ENCODE assay signal across 4 cellular contexts in the genomic region with DNA sequence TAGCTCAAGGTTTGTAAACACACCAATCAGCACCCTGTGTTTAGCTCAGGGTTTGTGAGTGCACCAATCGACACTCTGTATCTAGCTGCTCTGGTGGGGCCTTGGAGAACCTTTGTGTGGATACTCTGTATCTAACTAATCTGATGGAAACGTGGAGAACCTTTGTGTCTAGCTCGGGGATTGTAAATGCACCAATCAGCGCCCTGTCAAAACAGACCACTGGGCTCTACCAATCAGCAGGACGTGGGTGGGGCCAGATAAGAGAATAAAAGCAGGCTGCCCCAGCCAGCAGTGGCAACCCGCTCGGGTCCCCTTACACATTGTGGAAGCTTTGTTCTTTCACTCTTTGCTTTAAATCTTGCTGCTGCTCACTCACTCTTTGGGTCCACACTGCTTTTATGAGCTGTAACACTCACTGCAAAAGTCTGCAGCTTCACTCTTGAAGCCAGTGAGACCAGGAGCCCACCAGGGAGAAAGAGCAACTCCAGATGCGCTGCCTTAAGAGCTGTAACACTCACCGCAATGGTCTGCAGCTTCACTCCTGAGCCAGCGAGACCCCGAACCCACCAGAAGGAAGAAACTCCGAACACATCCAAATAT.
DNase-seq lines count a peak whose midpoint lies in the region; ATAC-seq, FAIRE-seq and TF ChIP-seq lines count a peak whose summit lies in the region.
"Not testable (repeated sequence)": the region's sequence is repeated elsewhere in the genome, so short reads cannot be mapped to it uniquely, and the experiment has no call there.

No MANE protein-coding gene starts in this region.

- WGBS in K562 (ENCODE audit: insufficient coverage, low coverage, missing lambda C conversion rate) = 27% methylated on average over 9 of the region's 12 CpGs
- 58% methylated on average over 6 of the region's 12 CpGs for WGBS in HepG2 (ENCODE audit: low lambda C conversion rate)
- no CpG with 5 or more reads among the region's 12 CpGs for whole genome bisulfite sequencing in neuronal stem cell (ENCODE audit: extremely low coverage in 2 of 2, insufficient read length in 2 of 2, insufficient replicate concordance in 1 of 2), 2 donors
- 52 to 56% methylated on average over 10 to 12 of the region's 12 CpGs for WGBS in testis, 2 donors

- H3K79me1 ChIP-seq in neuronal stem cell (ENCODE audit: low read depth, low read length) = not testable (repeated sequence)

- TF ChIP-seq EP300 in K562 (IDR thresholded peaks at IDR 0.05; ENCODE audit: low read length); HepG2 (IDR thresholded peaks at IDR 0.05; ENCODE audit: low read depth in 2 of 2, low read length in 2 of 2); HepG2 (CRISPR knock-in tag; IDR thresholded peaks at IDR 0.05; ENCODE audit: borderline replicate concordance): not testable (repeated sequence)

- H3K9me1 ChIP-seq in K562 (ENCODE audit: control insufficient read depth, insufficient read depth, low read length) = not testable (repeated sequence)

- H3K18ac ChIP-seq in neuronal stem cell (ENCODE audit: low read length) = not testable (repeated sequence)

- not testable (repeated sequence) for H3K4ac ChIP-seq in neuronal stem cell (ENCODE audit: low read length)

- not testable (repeated sequence) for H3K4me1 ChIP-seq in K562 (replicated peaks in 1 of 2; ENCODE audit: control insufficient read depth in 2 of 2, insufficient read depth in 2 of 2, low read length in 2 of 2); neuronal stem cell (ENCODE audit: control insufficient read depth in 2 of 2, insufficient read depth in 1 of 2, low read depth in 1 of 2, low read length in 2 of 2); testis
- peaks cover 15% of the 10 kb centered on the region for H3K4me1 ChIP-seq in HepG2 (ENCODE audit: insufficient read depth, low read length)

- TF ChIP-seq POLR2A in K562 (conservative IDR thresholded peaks at IDR 0.05) = peak; percentile 83
- TF ChIP-seq POLR2A in HepG2 (IDR thresholded peaks at IDR 0.05; ENCODE audit: insufficient read depth in 1 of 2, low read depth in 2 of 2, low read length in 2 of 2); testis (IDR thresholded peaks at IDR 0.05): not testable (repeated sequence)

- CTCF ChIA-PET in K562 (lab: Yijun Ruan, JAX; ENCODE audit: low intra/inter-chr PET ratio); HepG2 (lab: Yijun Ruan, JAX; ENCODE audit: low intra/inter-chr PET ratio, low total read pairs): not testable (repeated sequence)

- H3K14ac ChIP-seq in neuronal stem cell (ENCODE audit: low read length) = not testable (repeated sequence)

- H3K36me3 ChIP-seq in K562 (ENCODE audit: control insufficient read depth, insufficient read depth, low read length); HepG2 (replicated peaks in 1 of 2; ENCODE audit: control insufficient read depth in 1 of 2, insufficient read depth in 2 of 2, low read length in 2 of 2); neuronal stem cell (replicated peaks in 1 of 2; ENCODE audit: control insufficient read depth in 2 of 2, insufficient read depth in 2 of 2, low read length in 2 of 2); testis (ENCODE audit: low read depth, missing control alignments): not testable (repeated sequence)

- POLR2A ChIA-PET in K562 (lab: Yijun Ruan, JAX) = interaction anchor here (0.6 kb wide), 1 partner anchor 1674 kb away, joined by 3 read pairs; no protein-coding TSS in a partner anchor
- POLR2A ChIA-PET in HepG2 (lab: Yijun Ruan, JAX) = not testable (repeated sequence)

- not testable (repeated sequence) for TF ChIP-seq RAD21 in K562 (CRISPR knock-in tag; conservative IDR thresholded peaks at IDR 0.05 in 1 of 2, IDR thresholded peaks at IDR 0.05 in 1 of 2); HepG2 (CRISPR knock-in tag; IDR thresholded peaks at IDR 0.05)

- not testable (repeated sequence) for H3K9me3 ChIP-seq in K562 (replicated peaks; ENCODE audit: control insufficient read depth, insufficient read depth, low read depth, low read length); HepG2 (ENCODE audit: low read length); neuronal stem cell (replicated peaks in 1 of 2; ENCODE audit: control insufficient read depth in 2 of 2, insufficient read depth in 1 of 2, low read depth in 1 of 2, low read length in 2 of 2); testis

- H3K23ac ChIP-seq in neuronal stem cell (ENCODE audit: low read depth, low read length, poor library complexity) = not testable (repeated sequence)

- not testable (repeated sequence) for TF ChIP-seq CTCF in K562 (IDR thresholded peaks at IDR 0.05 in 2 of 3, conservative IDR thresholded peaks at IDR 0.05 in 1 of 3; ENCODE audit: insufficient read depth in 2 of 3, low read depth in 1 of 3, low read length in 3 of 3); HepG2 (CRISPR knock-in tag; IDR thresholded peaks at IDR 0.05); testis (IDR thresholded peaks at IDR 0.05)

- not testable (repeated sequence) for ATAC-seq in K562, HepG2

- H2AK5ac ChIP-seq in neuronal stem cell (ENCODE audit: low read depth, low read length) = not testable (repeated sequence)

- not testable (repeated sequence) for H4K8ac ChIP-seq in neuronal stem cell (ENCODE audit: low read depth, low read length)

- not testable (repeated sequence) for H2BK120ac ChIP-seq in neuronal stem cell (ENCODE audit: low read depth, low read length)

- H4K20me1 ChIP-seq in K562 (replicated peaks; ENCODE audit: control insufficient read depth, insufficient read depth, low read length); HepG2 (ENCODE audit: insufficient read depth, low read length): not testable (repeated sequence)

- H2AFZ ChIP-seq in K562 (ENCODE audit: low read depth, low read length); HepG2 (ENCODE audit: low read length): not testable (repeated sequence)
- H2AFZ ChIP-seq in neuronal stem cell (ENCODE audit: low read length) = peak overlapping the region; percentile 49

- H2BK5ac ChIP-seq in neuronal stem cell (ENCODE audit: low read length) = not testable (repeated sequence)

- not testable (repeated sequence) for H4K91ac ChIP-seq in neuronal stem cell (ENCODE audit: low read depth, low read length, poor library complexity)

- intact Hi-C loops in K562 (cut with micrococcal nuclease); HepG2 (cut with micrococcal nuclease; ENCODE audit: unreplicated experiment); testis (cut with DNase I; ENCODE audit: low total_unique reads): not testable (repeated sequence)

- FAIRE-seq in K562 (lab: Jason Lieb, UNC); HepG2 (lab: Jason Lieb, UNC): not testable (repeated sequence)

- not testable (repeated sequence) for H3K9ac ChIP-seq in K562 (ENCODE audit: insufficient read depth in 1 of 2, low read depth in 2 of 2, low read length in 2 of 2); HepG2 (ENCODE audit: insufficient read depth, low read depth, low read length); neuronal stem cell (ENCODE audit: low read depth, low read length, poor library complexity)

- not testable (repeated sequence) for H3K27me3 ChIP-seq in K562 (ENCODE audit: control insufficient read depth in 2 of 2, insufficient read depth in 2 of 2, low read length in 2 of 2); HepG2 (ENCODE audit: control insufficient read depth in 1 of 2, insufficient read depth in 2 of 2, low read length in 2 of 2); neuronal stem cell (ENCODE audit: control insufficient read depth in 3 of 3, insufficient read depth in 3 of 3, low read depth in 1 of 3, low read length in 3 of 3); testis

- H3K4me3 ChIP-seq in K562; HepG2 (replicated peaks in 1 of 3; ENCODE audit: insufficient read depth in 1 of 3, low read depth in 2 of 3, low read length in 3 of 3); neuronal stem cell (ENCODE audit: low read length in 2 of 2); testis: not testable (repeated sequence)

- peak in 1 of 4 experiments; percentile 17 for DNase-seq in K562 (ENCODE audit: extremely low read depth in 1 of 4, low spot score in 3 of 4)
- not testable (repeated sequence) for DNase-seq in HepG2 (ENCODE audit: low spot score); neuronal stem cell (ENCODE audit: low spot score)
- peak; percentile 29 for DNase-seq in testis

- not testable (repeated sequence) for H3K79me2 ChIP-seq in K562 (ENCODE audit: control insufficient read depth, insufficient read depth, low read length); HepG2 (ENCODE audit: insufficient read depth, low read length)

- H2BK12ac ChIP-seq in neuronal stem cell (ENCODE audit: low read length) = not testable (repeated sequence)

- H3K27ac ChIP-seq in K562 (ENCODE audit: extremely low read depth, low read depth, low read length); HepG2 (ENCODE audit: extremely low read length, insufficient read depth, low read length); neuronal stem cell (replicated peaks; ENCODE audit: low read length); testis: not testable (repeated sequence)

- peak overlapping the region; percentile 37 for H3K4me2 ChIP-seq in K562 (ENCODE audit: insufficient read depth, low read length)
- not testable (repeated sequence) for H3K4me2 ChIP-seq in HepG2 (ENCODE audit: low read depth, low read length); neuronal stem cell (ENCODE audit: insufficient read depth, low read length, poor library complexity, severe bottlenecking)

- BruUV-seq in K562 (replicated peaks; lab: Mats Ljungman, UMichigan); HepG2 (replicated peaks; lab: Mats Ljungman, UMichigan): not testable (repeated sequence)

- not testable (repeated sequence) for H2BK15ac ChIP-seq in neuronal stem cell (ENCODE audit: low read length)

- in situ Hi-C loops in K562 (cut with MboI); HepG2 (cut with HindIII; ENCODE audit: extremely low pct_ligation_motif_present, low pct_unique_long_range_greater_than_20kb): not testable (repeated sequence)

TF ChIP-seq in K562, 482 proteins besides CTCF, POLR2A, EP300 and RAD21 (continues in another document):
- TF ChIP-seq NFYB (IDR thresholded peaks at IDR 0.05; ENCODE audit: extremely low read depth, insufficient read length) (peak; percentile 57), SUPT5H (IDR thresholded peaks at IDR 0.05) (peak; percentile 55)

TF ChIP-seq in HepG2, 621 proteins besides CTCF, POLR2A, EP300 and RAD21:
- TF ChIP-seq NFYC (CRISPR knock-in tag; IDR thresholded peaks at IDR 0.05) (peak; percentile 61; the same call in 1 of the 2 replicates), NFYB (CRISPR knock-in tag; IDR thresholded peaks at IDR 0.05) (peak; percentile 61; the same call in 1 of the 2 replicates)
